ENCODE assay signal across 14 cellular contexts in genomic region chr4:48490680-48491513, GRCh38. TPM values are rescaled to one million over a fixed set of nuclear protein-coding genes. Genes with fewer than 3 reads are reported as not detected.
A peak's percentile ranks its signal among the peaks of the same experiment; 100 is the strongest.
DNase-seq lines count a peak whose midpoint lies in the region; ATAC-seq and TF ChIP-seq lines count a peak whose summit lies in the region.
"Had no signal": no experiment of that assay in that cellular context is flagged by ENCODE, and none has a peak within 500 bp of the region (broad histone marks: within the 10 kb centered on the region; RNA-seq: fewer than 3 reads in every experiment).

No MANE protein-coding gene starts in this region.

- H3K27ac ChIP-seq in dorsolateral prefrontal cortex (no peak overlapping the region), suprapubic skin (no peak overlapping the region)
- H3K27ac ChIP-seq: A549, ovary had no signal

- WGBS in suprapubic skin = 13% methylated on average over 17 of the region's 104 CpGs
- WGBS in lower leg skin, 2 donors = 20 to 27% methylated on average over 42 to 80 of the region's 104 CpGs

- H3K9me3 Mint-ChIP-seq in memory B cell = no peaks in the 10 kb centered on the region

- peaks cover 0 to 50% (median 30%) of the 10 kb centered on the region in 45 donors for H3K27me3 ChIP-seq in dorsolateral prefrontal cortex
- H3K27me3 ChIP-seq in suprapubic skin = peaks cover 39% of the 10 kb centered on the region
- H3K27me3 ChIP-seq: ovary had no signal

- no peaks in the 10 kb centered on the region for H3K36me3 ChIP-seq in suprapubic skin
- H3K36me3 ChIP-seq: ovary had no signal

- H3K27ac Mint-ChIP-seq in memory B cell = no peak overlapping the region

- no peak for TF ChIP-seq EP300 in suprapubic skin (IDR thresholded peaks at IDR 0.05)

- ATAC-seq in memory B cell (ENCODE audit: low read depth) = peak; percentile 58
- ATAC-seq: A549 had no signal

- peak overlapping the region in 51 of 59 donors; percentile 29 to 71 (median 57) for H3K4me3 ChIP-seq in dorsolateral prefrontal cortex
- peak overlapping the region; percentile 51 for H3K4me3 ChIP-seq in suprapubic skin
- H3K4me3 ChIP-seq in lower leg skin (ENCODE audit: low read depth, poor library complexity, severe bottlenecking) = no peak overlapping the region
- H3K4me3 ChIP-seq: A549, ovary had no signal

- no peaks in the 10 kb centered on the region for H3K4me1 Mint-ChIP-seq in memory B cell

- H3K27me3 Mint-ChIP-seq in memory B cell = peaks cover 10% of the 10 kb centered on the region

- peak overlapping the region; percentile 24 for H3K4me3 Mint-ChIP-seq in memory B cell

- intact Hi-C loops in dorsolateral prefrontal cortex (cut with DNase I) (no loop called here), lower leg skin (cut with DNase I; ENCODE audit: low total_unique reads) (no loop called here)

- peak; percentile 18 for DNase-seq in activated T-cell treated with anti-CD3 and anti-CD28 coated beads, Interleukin-2, amount 50 U/mL, for 1 hour
- no peak for DNase-seq in activated T-cell treated with anti-CD3 and anti-CD28 coated beads for 4 hours
- DNase-seq in dorsolateral prefrontal cortex = no peak
- DNase-seq in memory B cell (ENCODE audit: low spot score in 2 of 2) = no peak
- no peak for DNase-seq in suprapubic skin (ENCODE audit: low spot score in 2 of 2)
- DNase-seq in lower leg skin (ENCODE audit: low spot score in 2 of 2) = no peak
- no peak for DNase-seq in NK-92 (lab: John Stamatoyannopoulos, UW; ENCODE audit: unreplicated experiment)
- DNase-seq in stimulated activated CD4-positive, alpha-beta T cell treated with anti-CD3 and anti-CD28 coated beads, Interleukin-4, amount 100 ng/mL, for 24 hours = no peak
- DNase-seq: cortex of kidney; NCI-H1436 treated with DMSO at 0.1 percent for 48 hours; NK-92 treated with Interleukin-12 subunit alpha and Interleukin-12 subunit beta, amount 100 ng/mL, for 24 hours had no signal

- TF ChIP-seq CTCF in dorsolateral prefrontal cortex (IDR thresholded peaks at IDR 0.05 in 54 of 56, conservative IDR thresholded peaks at IDR 0.05 in 2 of 56; ENCODE audit: low read depth in 1 of 56, partially characterized antibody in 56 of 56) (no peak), suprapubic skin (IDR thresholded peaks at IDR 0.05) (no peak), lower leg skin (IDR thresholded peaks at IDR 0.05) (no peak)

- H3K4me1 ChIP-seq in suprapubic skin = peaks cover 14% of the 10 kb centered on the region
- H3K4me1 ChIP-seq: A549 had no signal

- no peaks in the 10 kb centered on the region for H3K36me3 Mint-ChIP-seq in memory B cell

- H3K9me3 ChIP-seq in suprapubic skin = no peaks in the 10 kb centered on the region
- H3K9me3 ChIP-seq: A549, ovary had no signal

- TF ChIP-seq POLR2A in suprapubic skin (IDR thresholded peaks at IDR 0.05) = no peak
- no peak for TF ChIP-seq POLR2A in lower leg skin (IDR thresholded peaks at IDR 0.05)

RNA-seq across cellular contexts. Expression of gene ZAR1, which starts 0.8 kb away (rescaled TPM):
- 1 to 10 TPM in 4 of 120 experiments, under 1 TPM in 71, not detected in 45; 0.26 to 1.3 (median 0.58) TPM for total RNA-seq in dorsolateral prefrontal cortex
- total RNA-seq in suprapubic skin = not detected
- not detected for total RNA-seq in lower leg skin
- total RNA-seq: ovary; T-helper 2 cell treated with Interferon-gamma antibody and Interleukin-4, amounts not matched to agents 100 ng/mL and 5 ng/mL, for 36 hours had no signal

RNA-seq across cellular contexts. Expression of gene SLC10A4, which starts 7.8 kb away (rescaled TPM):
- 1 to 10 TPM in 116 of 120 experiments, under 1 TPM in 4; 0.44 to 6.2 (median 2.9) TPM for total RNA-seq in dorsolateral prefrontal cortex
- under 1 TPM in 2 of 4 donors, not detected in 2; 0.26 to 0.34 TPM for total RNA-seq in suprapubic skin
- total RNA-seq in lower leg skin = under 1 TPM in 1 of 4 donors, not detected in 3; 0.19 TPM
- total RNA-seq: T-helper 2 cell treated with Interferon-gamma antibody and Interleukin-4, amounts not matched to agents 100 ng/mL and 5 ng/mL, for 36 hours had no signal
